21 cellular contexts compared by ENCODE assay signal in the genomic region with DNA sequence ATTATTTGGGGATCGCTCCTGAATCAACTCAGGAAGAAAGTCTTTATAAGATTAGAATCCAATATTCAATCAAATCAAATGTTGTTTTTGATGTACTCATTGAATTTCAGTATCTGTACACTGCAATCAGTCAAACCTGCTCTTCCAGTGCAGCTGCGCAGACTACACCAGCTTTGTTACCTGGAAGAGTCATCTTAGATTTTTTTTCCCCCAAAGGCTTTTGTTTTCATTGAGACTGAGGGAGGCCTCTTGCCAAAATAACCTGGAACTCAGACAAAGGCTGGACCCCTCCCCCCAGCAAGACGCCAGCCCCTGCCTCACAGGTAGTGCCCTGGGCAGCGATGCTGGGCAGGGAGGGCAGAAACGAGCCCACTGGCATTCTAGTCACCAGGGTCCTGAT.
"Had no signal": no experiment of that assay in that cellular context is flagged by ENCODE, and none has a peak within 500 bp of the region (broad histone marks: within the 10 kb centered on the region; RNA-seq: fewer than 3 reads in every experiment).

No MANE protein-coding gene starts in this region.

- ATAC-seq: body of pancreas; gastroesophageal sphincter; heart left ventricle; left lobe of liver; naive thymus-derived CD8-positive, alpha-beta T cell; WTC11 had no signal

- H3K36me3 ChIP-seq: esophagus muscularis mucosa, gastroesophageal sphincter, heart left ventricle, lower lobe of right lung, ovary, prostate gland, transverse colon, vagina had no signal

- H3K4me1 ChIP-seq: esophagus muscularis mucosa, gastroesophageal sphincter, heart left ventricle, lower lobe of right lung, prostate gland, transverse colon had no signal

- H3K27me3 ChIP-seq: body of pancreas, ovary, vagina had no signal

- H3K9me3 ChIP-seq: body of pancreas, lower lobe of right lung, ovary, prostate gland, transverse colon, vagina had no signal

- FAIRE-seq: endometrium had no signal

- H3K4me3 ChIP-seq: body of pancreas, esophagus muscularis mucosa, gastroesophageal sphincter, heart left ventricle, lower lobe of right lung, ovary, prostate gland, transverse colon had no signal

- H3K27ac ChIP-seq: body of pancreas, esophagus muscularis mucosa, gastroesophageal sphincter, heart left ventricle, lower lobe of right lung, ovary, prostate gland, transverse colon, vagina had no signal

- DNase-seq: activated gamma-delta T cell treated with Interleukin-2 at 50 U/mL for 16 hours; activated T-cell treated with anti-CD3 and anti-CD28 coated beads, Interleukin-2, amount 50 U/mL, for 1 hour; anterior cingulate cortex; body of pancreas; caudate nucleus; effector CD4-positive, alpha-beta T cell; heart left ventricle; lower lobe of right lung; naive thymus-derived CD8-positive, alpha-beta T cell; ovary; stimulated activated CD4-positive, alpha-beta T cell treated with anti-CD3 and anti-CD28 coated beads, Interleukin-12 subunit alpha, Interleukin-12 subunit beta, amount 100 ng/mL, for 4 hours; substantia nigra; T-helper 1 cell; transverse colon had no signal
